In the genomic region with DNA sequence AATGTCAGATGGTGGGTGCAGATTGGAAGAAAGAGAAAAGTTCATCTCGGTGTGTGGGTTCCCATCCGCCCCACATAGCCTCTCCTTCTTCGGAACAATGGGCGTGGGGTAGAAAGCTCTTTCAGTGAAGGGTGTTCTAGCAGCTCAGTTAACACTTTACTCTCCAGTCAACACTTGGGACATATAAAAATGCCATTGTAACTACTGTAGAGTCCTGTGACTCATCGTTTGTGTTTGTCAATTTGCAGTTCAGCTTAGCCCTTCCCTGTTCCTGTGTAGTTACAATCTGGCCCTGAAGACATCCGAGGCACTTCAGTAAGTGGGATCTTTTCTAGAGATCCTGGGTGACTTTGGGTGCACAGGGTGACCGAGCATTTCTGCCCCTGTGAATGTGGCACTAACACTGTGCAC, we compare ENCODE assay signal across 11 cellular contexts. TPM values are rescaled to one million over a fixed set of nuclear protein-coding genes. Genes with fewer than 3 reads are reported as not detected.
DNase-seq lines count a peak whose midpoint lies in the region; FAIRE-seq and TF ChIP-seq lines count a peak whose summit lies in the region.
"Had no signal": no experiment of that assay in that cellular context is flagged by ENCODE, and none has a peak within 500 bp of the region (broad histone marks: within the 10 kb centered on the region; RNA-seq: fewer than 3 reads in every experiment).

No MANE protein-coding gene starts in this region.

- TF ChIP-seq CTCF in epithelial cell of esophagus (IDR thresholded peaks at IDR 0.05; ENCODE audit: insufficient read depth, low read depth, low read length, missing control alignments) (no peak), nephron progenitor cell (IDR thresholded peaks at IDR 0.05) (no peak)

- no peak for TF ChIP-seq POLR2A in GM12891 (IDR thresholded peaks at IDR 0.05; ENCODE audit: low read depth, low read length)

- peak; percentile 35 for DNase-seq in Caki2 (ENCODE audit: low read depth)
- peak; percentile 81 for DNase-seq in epithelial cell of esophagus (ENCODE audit: low read depth)
- DNase-seq in nephron progenitor cell = no peak
- DNase-seq in NCI-H2107 (lab: John Stamatoyannopoulos, UW) = no peak
- no peak for DNase-seq in NCI-H2227 treated with DMSO at 0.1 percent for 48 hours (lab: John Stamatoyannopoulos, UW)
- DNase-seq in GM12891 (ENCODE audit: insufficient read length, low spot score) = no peak
- no peak for DNase-seq in NCI-H446 treated with DMSO at 0.1 percent for 48 hours (lab: John Stamatoyannopoulos, UW)
- DNase-seq: NCI-H1105; stimulated activated CD4-positive, alpha-beta T cell treated with anti-CD3 and anti-CD28 coated beads, Interleukin-1b, Interleukin-23, amount 100 ng/mL, for 48 hours had no signal

- peak overlapping the region in 2 of 3 donors; percentile 7 to 26 for H3K27ac Mint-ChIP-seq in IgD-negative memory B cell
- H3K27ac Mint-ChIP-seq in nephron progenitor cell = peak overlapping the region; percentile 86
- H3K27ac Mint-ChIP-seq: T-helper 1 cell treated with Interleukin-12 subunit alpha and Interleukin-12 subunit beta and Interleukin-4 antibody, amounts not matched to agents 30 μg/mL and 1 μg/mL, for 36 hours had no signal

- H3K36me3 Mint-ChIP-seq in IgD-negative memory B cell (peaks cover 1% of the 10 kb centered on the region), nephron progenitor cell (ENCODE audit: low read depth) (peaks cover 9% of the 10 kb centered on the region)

- H3K9me3 Mint-ChIP-seq in IgD-negative memory B cell (no peaks in the 10 kb centered on the region), nephron progenitor cell (no peaks in the 10 kb centered on the region)
- H3K9me3 Mint-ChIP-seq: T-helper 1 cell treated with Interleukin-12 subunit alpha and Interleukin-12 subunit beta and Interleukin-4 antibody, amounts not matched to agents 30 μg/mL and 1 μg/mL, for 36 hours had no signal

- no peak for FAIRE-seq in GM12891 (lab: Jason Lieb, UNC)

- H3K27me3 Mint-ChIP-seq in IgD-negative memory B cell = no peaks in the 10 kb centered on the region
- peaks cover 3% of the 10 kb centered on the region for H3K27me3 Mint-ChIP-seq in nephron progenitor cell (ENCODE audit: low read depth, poor library complexity)

- H3K4me3 Mint-ChIP-seq in IgD-negative memory B cell (no peak overlapping the region), nephron progenitor cell (no peak overlapping the region)
- H3K4me3 Mint-ChIP-seq: T-helper 1 cell treated with Interleukin-12 subunit alpha and Interleukin-12 subunit beta and Interleukin-4 antibody, amounts not matched to agents 30 μg/mL and 1 μg/mL, for 36 hours had no signal

- no peak overlapping the region for H3K4me3 ChIP-seq in epithelial cell of esophagus (ENCODE audit: low read length)

- in situ Hi-C loops in Caki2 (cut with HindIII; ENCODE audit: low pct_unique_long_range_greater_than_20kb, low sequenced_read_pairs) = no loop called here

- peaks cover 3 to 4% (median 3%) of the 10 kb centered on the region in 3 donors for H3K4me1 Mint-ChIP-seq in IgD-negative memory B cell
- peaks cover 33% of the 10 kb centered on the region for H3K4me1 Mint-ChIP-seq in nephron progenitor cell

TF ChIP-seq in GM12891, 5 proteins besides CTCF, POLR2A, EP300 and RAD21:
- no peak for TF ChIP-seq TAF1 (IDR thresholded peaks at IDR 0.05; ENCODE audit: low read depth, low read length)
- no peak for TF ChIP-seq POLR2AphosphoS5 (IDR thresholded peaks at IDR 0.05; ENCODE audit: low read depth, low read length)
- TF ChIP-seq PAX5 (IDR thresholded peaks at IDR 0.05; ENCODE audit: insufficient read depth, low read length, severe bottlenecking) = no peak
- TF ChIP-seq SPI1 (IDR thresholded peaks at IDR 0.05; ENCODE audit: low read depth, low read length) = no peak
- TF ChIP-seq POU2F2 (IDR thresholded peaks at IDR 0.05; ENCODE audit: low read depth, low read length) = no peak

RNA-seq across cellular contexts. Expression of a gene that starts 11.5 kb away (rescaled TPM):
- total RNA-seq in Caki2 (2014; rRNA removed; shearing (Covaris generic); ENCODE audit: low replicate concordance) = not detected in 2 replicates
- polyA plus RNA-seq in IgD-negative memory B cell = not detected
- polyA plus RNA-seq in GM12891 (2012; ENCODE audit: low read depth, missing spikeins) = 0.09 TPM

RNA-seq across cellular contexts. Expression of a gene that starts 47.9 kb away (rescaled TPM):
- 3.7 and 5.1 TPM in 2 replicates for total RNA-seq in Caki2 (2014; rRNA removed; shearing (Covaris generic); ENCODE audit: low replicate concordance)
- 9.5 TPM for polyA plus RNA-seq in IgD-negative memory B cell
- 7.3 TPM for polyA plus RNA-seq in GM12891 (2012; ENCODE audit: low read depth, missing spikeins)

Comparison
In these comparisons a context has a peak if more than half of its experiments do, and no peak if none do; other contexts are left out.
1. DNase-seq: peak in Caki2 (single experiment) and epithelial cell of esophagus (single experiment); none in nephron progenitor cell (single experiment), NCI-H2107 (single experiment), NCI-H2227 treated with DMSO at 0.1 percent for 48 hours (single experiment), GM12891 (single experiment) and NCI-H446 treated with DMSO at 0.1 percent for 48 hours (single experiment).